1 cellular context compared by ENCODE assay signal in the genomic region with DNA sequence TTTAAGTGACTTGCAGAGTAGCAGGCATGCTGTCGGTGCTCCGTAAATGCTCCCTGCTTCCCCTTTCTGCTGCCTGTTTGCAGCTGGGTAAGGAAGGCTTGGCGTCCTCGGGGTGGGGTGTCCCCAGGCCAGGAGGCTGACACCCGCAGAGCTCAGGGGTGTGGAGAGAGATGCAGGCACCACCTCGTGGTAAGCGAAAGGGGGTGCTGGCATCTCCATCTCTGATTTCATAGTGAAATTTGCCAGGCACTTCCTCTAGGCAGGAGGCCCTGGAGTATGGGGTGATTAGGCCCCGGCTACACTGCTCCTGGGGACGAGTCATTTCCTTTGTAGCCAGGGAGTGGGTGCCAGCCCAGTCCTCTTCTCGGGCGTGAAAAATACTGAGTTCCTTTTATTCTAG.
TF ChIP-seq lines count a peak whose summit lies in the region.

No MANE protein-coding gene starts in this region.

TF ChIP-seq in HCT116, 20 proteins besides CTCF, POLR2A, EP300 and RAD21 (continued from another document):
- no peak for TF ChIP-seq REST (IDR thresholded peaks at IDR 0.05; ENCODE audit: low read depth)
- no peak for TF ChIP-seq CBX3 (IDR thresholded peaks at IDR 0.05; ENCODE audit: low read depth)
- no peak for TF ChIP-seq ELF1 (IDR thresholded peaks at IDR 0.05; ENCODE audit: borderline replicate concordance, low read depth)
- TF ChIP-seq, protein P1, sequence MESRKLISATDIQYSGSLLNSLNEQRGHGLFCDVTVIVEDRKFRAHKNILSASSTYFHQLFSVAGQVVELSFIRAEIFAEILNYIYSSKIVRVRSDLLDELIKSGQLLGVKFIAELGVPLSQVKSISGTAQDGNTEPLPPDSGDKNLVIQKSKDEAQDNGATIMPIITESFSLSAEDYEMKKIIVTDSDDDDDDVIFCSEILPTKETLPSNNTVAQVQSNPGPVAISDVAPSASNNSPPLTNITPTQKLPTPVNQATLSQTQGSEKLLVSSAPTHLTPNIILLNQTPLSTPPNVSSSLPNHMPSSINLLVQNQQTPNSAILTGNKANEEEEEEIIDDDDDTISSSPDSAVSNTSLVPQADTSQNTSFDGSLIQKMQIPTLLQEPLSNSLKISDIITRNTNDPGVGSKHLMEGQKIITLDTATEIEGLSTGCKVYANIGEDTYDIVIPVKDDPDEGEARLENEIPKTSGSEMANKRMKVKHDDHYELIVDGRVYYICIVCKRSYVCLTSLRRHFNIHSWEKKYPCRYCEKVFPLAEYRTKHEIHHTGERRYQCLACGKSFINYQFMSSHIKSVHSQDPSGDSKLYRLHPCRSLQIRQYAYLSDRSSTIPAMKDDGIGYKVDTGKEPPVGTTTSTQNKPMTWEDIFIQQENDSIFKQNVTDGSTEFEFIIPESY (IDR thresholded peaks at IDR 0.05; ENCODE audit: extremely low read depth, insufficient replicate concordance, low read length): no peak
